In genomic region chr1:213244664-213245091, GRCh38 we compare ENCODE assay signal across 8 cellular contexts.
DNase-seq lines count a peak whose midpoint lies in the region; ATAC-seq and TF ChIP-seq lines count a peak whose summit lies in the region.

No MANE protein-coding gene starts in this region.

- DNase-seq in AG10803 (ENCODE audit: low read depth): peak; percentile 63
- DNase-seq in GM12865 (ENCODE audit: low read depth): peak; percentile 68
- DNase-seq in NCI-H446 (lab: John Stamatoyannopoulos, UW): peak; percentile 6 to 66
- DNase-seq in astrocyte of the hippocampus (ENCODE audit: low read depth, low spot score): peak; percentile 71
- peak; percentile 38 for DNase-seq in kidney glomerular epithelial cell (lab: John Stamatoyannopoulos, UW)
- peak in 1 of 2 donors; percentile 5 for DNase-seq in thyroid gland

- intact Hi-C loops in thyroid gland (cut with DNase I): no loop called here

- H3K9me3 ChIP-seq in thyroid gland: no peaks in the 10 kb centered on the region

- H3K27ac ChIP-seq in thyroid gland: no peak overlapping the region

- ATAC-seq in HG03103 (IDR thresholded peaks at IDR 0.05; ENCODE audit: low read depth, unreplicated experiment): peak; percentile 63
- ATAC-seq in activated CD4-positive, CD25-positive, alpha-beta regulatory T cell treated with anti-CD3 and anti-CD28 coated beads, Interleukin-2, amount 50 U/mL, for 24 hours: no peak

- TF ChIP-seq POLR2A in thyroid gland (IDR thresholded peaks at IDR 0.05): no peak

- H3K4me1 ChIP-seq in thyroid gland: no peaks in the 10 kb centered on the region

- 47 to 51% methylated on average over 3 of the region's 3 CpGs for WGBS in thyroid gland, 2 donors

- TF ChIP-seq CTCF in AG10803 (conservative IDR thresholded peaks at IDR 0.05; ENCODE audit: low read length): peak; percentile 84
- peak; percentile 61 for TF ChIP-seq CTCF in GM12865 (IDR thresholded peaks at IDR 0.05; ENCODE audit: insufficient read depth, low read depth, low read length, missing control alignments)
- peak; percentile 39 to 83 (median 69) for TF ChIP-seq CTCF in thyroid gland (IDR thresholded peaks at IDR 0.05)

- no peaks in the 10 kb centered on the region for H3K27me3 ChIP-seq in thyroid gland

- no peak overlapping the region for H3K4me3 ChIP-seq in AG10803 (ENCODE audit: low read length)
- no peak overlapping the region for H3K4me3 ChIP-seq in GM12865 (ENCODE audit: low read depth, low read length)
- no peak overlapping the region for H3K4me3 ChIP-seq in thyroid gland (replicated peaks in 1 of 3)

- no peaks in the 10 kb centered on the region for H3K36me3 ChIP-seq in thyroid gland
